Comparison of ENCODE assay signal across 9 cellular contexts in the genomic region with DNA sequence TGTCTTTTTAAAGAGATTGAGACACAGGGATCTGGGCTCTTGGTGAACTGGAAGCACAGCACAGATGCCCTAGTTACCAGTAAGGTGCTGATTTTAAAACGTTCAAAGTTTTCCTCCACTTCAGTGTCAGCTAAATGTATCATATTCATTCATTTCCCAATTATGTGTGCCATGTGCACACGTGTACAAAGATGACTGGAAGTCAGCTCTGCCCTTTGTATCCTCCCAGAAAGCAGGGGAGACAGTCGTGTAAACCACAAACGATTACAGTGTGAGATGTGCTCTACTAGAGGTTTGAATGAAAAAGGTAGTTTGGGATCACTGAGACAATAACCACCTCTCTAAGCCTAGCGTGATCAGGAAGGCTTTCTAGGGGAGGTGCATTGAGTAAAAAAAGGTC. TPM values are rescaled to one million over a fixed set of nuclear protein-coding genes. Genes with fewer than 3 reads are reported as not detected.
A peak's percentile ranks its signal among the peaks of the same experiment; 100 is the strongest.
DNase-seq lines count a peak whose midpoint lies in the region; ATAC-seq lines count a peak whose summit lies in the region.
"Had no signal": no experiment of that assay in that cellular context is flagged by ENCODE, and none has a peak within 500 bp of the region (broad histone marks: within the 10 kb centered on the region; RNA-seq: fewer than 3 reads in every experiment).

No MANE protein-coding gene starts in this region.

- H3K27ac ChIP-seq in iPS-20b (ENCODE audit: low read length) = no peak overlapping the region
- H3K27ac ChIP-seq: 22Rv1 had no signal

- peak overlapping the region; percentile 97 for H3K9ac ChIP-seq in iPS-20b (ENCODE audit: low read depth, low read length)

- DNase-seq in DMS 273 (lab: John Stamatoyannopoulos, UW; ENCODE audit: unreplicated experiment) = peak; percentile 10
- DNase-seq in DMS 273 treated with DMSO at 0.1 percent for 48 hours (lab: John Stamatoyannopoulos, UW) = no peak
- DNase-seq in activated CD4-positive, alpha-beta memory T cell treated with anti-CD3 and anti-CD28 coated beads for 36 hours = peak; percentile 10
- no peak for DNase-seq in stimulated activated naive CD8-positive, alpha-beta T cell treated with anti-CD3 and anti-CD28 coated beads, Interleukin-15, amount 100 ng/mL, for 72 hours
- DNase-seq in stimulated activated CD8-positive, alpha-beta memory T cell treated with anti-CD3 and anti-CD28 coated beads, Interleukin-4, amount 100 ng/mL, for 48 hours = no peak
- no peak for DNase-seq in mucosa of gallbladder (ENCODE audit: low spot score)
- no peak for DNase-seq in DMS153 (lab: John Stamatoyannopoulos, UW)

- CTCF ChIA-PET in activated CD4-positive, alpha-beta memory T cell treated with anti-CD3 and anti-CD28 coated beads for 36 hours (lab: Charles Lee) = interaction anchor here (1.7 kb wide), 1 partner anchor 359 kb away, joined by 5 read pairs; no protein-coding TSS in a partner anchor

- intact Hi-C loops in activated CD4-positive, alpha-beta memory T cell treated with anti-CD3 and anti-CD28 coated beads for 36 hours (cut with micrococcal nuclease) = no loop called here

- ATAC-seq in stimulated activated naive CD8-positive, alpha-beta T cell treated with anti-CD3 and anti-CD28 coated beads, Interleukin-15, amount 100 ng/mL, for 72 hours = peak; percentile 31

- 0 out of 2 replicates have a peak, but pooled peaks cover 3% of the 10 kb centered on the region for H3K4me1 ChIP-seq in iPS-20b (ENCODE audit: insufficient read depth, low read length)

- no peaks in the 10 kb centered on the region for H3K27me3 Mint-ChIP-seq in activated CD4-positive, alpha-beta memory T cell treated with anti-CD3 and anti-CD28 coated beads for 36 hours
- peaks cover 8% of the 10 kb centered on the region for H3K27me3 Mint-ChIP-seq in stimulated activated naive CD8-positive, alpha-beta T cell treated with anti-CD3 and anti-CD28 coated beads, Interleukin-15, amount 100 ng/mL, for 72 hours

- H3K27ac Mint-ChIP-seq in activated CD4-positive, alpha-beta memory T cell treated with anti-CD3 and anti-CD28 coated beads for 36 hours = no peak overlapping the region
- peak overlapping the region in 1 of 2 donors; percentile 96 for H3K27ac Mint-ChIP-seq in stimulated activated naive CD8-positive, alpha-beta T cell treated with anti-CD3 and anti-CD28 coated beads, Interleukin-15, amount 100 ng/mL, for 72 hours

- H3K36me3 ChIP-seq in iPS-20b (ENCODE audit: insufficient read depth, low read depth, low read length) = peaks cover 39% of the 10 kb centered on the region

- POLR2A ChIA-PET in activated CD4-positive, alpha-beta memory T cell treated with anti-CD3 and anti-CD28 coated beads for 36 hours (lab: Charles Lee) = interaction anchor here (1.0 to 1.4 kb wide), 2 partner anchors 45 to 217 kb away, joined by 3 to 5 read pairs; partner anchors contain the start of gene TCAIM

- H3K27me3 ChIP-seq in iPS-20b (ENCODE audit: insufficient read depth, low read length) = peaks cover 35% of the 10 kb centered on the region

- peaks cover 15% of the 10 kb centered on the region for H3K4me1 Mint-ChIP-seq in activated CD4-positive, alpha-beta memory T cell treated with anti-CD3 and anti-CD28 coated beads for 36 hours (ENCODE audit: low read depth)
- H3K4me1 Mint-ChIP-seq in stimulated activated naive CD8-positive, alpha-beta T cell treated with anti-CD3 and anti-CD28 coated beads, Interleukin-15, amount 100 ng/mL, for 72 hours = peaks cover 36% of the 10 kb centered on the region

- H3K4me3 Mint-ChIP-seq in activated CD4-positive, alpha-beta memory T cell treated with anti-CD3 and anti-CD28 coated beads for 36 hours = peak overlapping the region; percentile 82
- peak overlapping the region; percentile 91 to 94 for H3K4me3 Mint-ChIP-seq in stimulated activated naive CD8-positive, alpha-beta T cell treated with anti-CD3 and anti-CD28 coated beads, Interleukin-15, amount 100 ng/mL, for 72 hours

- peaks cover 13% of the 10 kb centered on the region for H3K9me3 ChIP-seq in iPS-20b (ENCODE audit: insufficient read depth, low read depth, low read length)

- peaks cover 15% of the 10 kb centered on the region for H3K36me3 Mint-ChIP-seq in activated CD4-positive, alpha-beta memory T cell treated with anti-CD3 and anti-CD28 coated beads for 36 hours

- H3K4me3 ChIP-seq in iPS-20b (ENCODE audit: low read length) = peak overlapping the region; percentile 99

- H3K9me3 Mint-ChIP-seq in activated CD4-positive, alpha-beta memory T cell treated with anti-CD3 and anti-CD28 coated beads for 36 hours = peaks cover 5% of the 10 kb centered on the region
- peaks cover 10 to 15% of the 10 kb centered on the region in 2 donors for H3K9me3 Mint-ChIP-seq in stimulated activated naive CD8-positive, alpha-beta T cell treated with anti-CD3 and anti-CD28 coated beads, Interleukin-15, amount 100 ng/mL, for 72 hours

RNA-seq across cellular contexts. Expression of gene ZKSCAN7, which starts 0.8 kb away (rescaled TPM):
- total RNA-seq in activated CD4-positive, alpha-beta memory T cell treated with anti-CD3 and anti-CD28 coated beads for 36 hours = 1 to 10 TPM; 1.3 to 1.7 TPM
- 6.4 TPM for total RNA-seq in mucosa of gallbladder

RNA-seq across cellular contexts. Expression of gene ZNF660, which starts 29.0 kb away (rescaled TPM):
- total RNA-seq in activated CD4-positive, alpha-beta memory T cell treated with anti-CD3 and anti-CD28 coated beads for 36 hours = under 1 TPM; 0.07 to 0.10 TPM
- 5.6 TPM for total RNA-seq in mucosa of gallbladder

Comparison
In these comparisons a context has a peak if more than half of its experiments do, and no peak if none do; other contexts are left out.
1. DNase-seq: peak in DMS 273 (single experiment) and activated CD4-positive, alpha-beta memory T cell treated with anti-CD3 and anti-CD28 coated beads for 36 hours (single experiment); none in DMS 273 treated with DMSO at 0.1 percent for 48 hours (single experiment), stimulated activated naive CD8-positive, alpha-beta T cell treated with anti-CD3 and anti-CD28 coated beads, Interleukin-15, amount 100 ng/mL, for 72 hours (0 of 2), stimulated activated CD8-positive, alpha-beta memory T cell treated with anti-CD3 and anti-CD28 coated beads, Interleukin-4, amount 100 ng/mL, for 48 hours (single experiment), mucosa of gallbladder (single experiment) and DMS153 (single experiment).